ENCODE assay signal across 11 cellular contexts in the genomic region with DNA sequence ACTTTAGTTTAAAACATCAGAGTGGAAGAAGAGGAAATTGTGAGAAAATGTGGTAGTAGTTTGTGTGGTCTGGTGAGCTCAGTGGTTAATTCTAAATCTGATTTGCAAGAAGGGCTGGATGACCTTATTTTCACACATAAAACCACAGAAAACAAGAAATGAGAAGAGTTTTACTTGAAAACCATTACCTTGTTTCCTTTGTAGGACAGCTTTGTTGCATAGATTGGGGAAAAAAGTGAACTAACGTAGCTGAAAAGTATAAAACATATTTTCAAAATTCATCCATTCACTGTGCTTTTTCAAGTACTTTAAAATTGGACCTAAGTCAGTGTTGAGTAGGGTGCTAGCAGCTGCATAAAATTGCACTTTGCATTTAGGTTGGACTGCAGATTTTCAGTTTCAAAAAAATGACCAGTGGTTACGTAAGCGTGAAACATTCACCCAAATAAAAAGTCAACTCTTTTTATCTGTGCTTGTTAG.
DNase-seq lines count a peak whose midpoint lies in the region; ATAC-seq and TF ChIP-seq lines count a peak whose summit lies in the region.
"Had no signal": no experiment of that assay in that cellular context is flagged by ENCODE, and none has a peak within 500 bp of the region (broad histone marks: within the 10 kb centered on the region; RNA-seq: fewer than 3 reads in every experiment).

No MANE protein-coding gene starts in this region.

- DNase-seq in left ventricle myocardium superior (no peak), right cardiac atrium (no peak), NCI-H1436 (lab: John Stamatoyannopoulos, UW) (no peak), occipital lobe (lab: John Stamatoyannopoulos, UW) (no peak), kidney glomerular epithelial cell (lab: John Stamatoyannopoulos, UW) (no peak)
- DNase-seq in activated naive CD4-positive, alpha-beta T cell (lab: John Stamatoyannopoulos, UW): no peak
- DNase-seq: activated effector memory CD4-positive, alpha-beta T cell treated with Interleukin-2 at 50 U/mL for 16 hours; heart left ventricle; stimulated activated CD4-positive, alpha-beta T cell treated with anti-CD3 and anti-CD28 coated beads, Interleukin-1b, Interleukin-23, amount 100 ng/mL, for 48 hours had no signal

- H3K9me2 ChIP-seq in SU-DHL-6 (replicated peaks; ENCODE audit: insufficient read depth, low read length): no peaks in the 10 kb centered on the region

- H3K4me2 ChIP-seq in SU-DHL-6 (ENCODE audit: low read depth, low read length, poor library complexity, severe bottlenecking): peak overlapping the region; percentile 6

- no peak overlapping the region for H3K4me3 ChIP-seq in right cardiac atrium (ENCODE audit: low read length)
- H3K4me3 ChIP-seq in SU-DHL-6 (ENCODE audit: insufficient read depth, low read length, poor library complexity, severe bottlenecking): no peak overlapping the region
- H3K4me3 ChIP-seq: heart left ventricle had no signal

- WGBS in right cardiac atrium: 70% methylated on average over 3 of the region's 3 CpGs

- H3K27ac ChIP-seq in right cardiac atrium (ENCODE audit: low read length): no peak overlapping the region
- H3K27ac ChIP-seq in SU-DHL-6 (ENCODE audit: low read depth, low read length): no peak overlapping the region

- no peaks in the 10 kb centered on the region for H3K36me3 ChIP-seq in SU-DHL-6 (ENCODE audit: low read length)

- no peaks in the 10 kb centered on the region for H3F3A ChIP-seq in SU-DHL-6 (ENCODE audit: insufficient read depth)

- H3K4me1 ChIP-seq in right cardiac atrium (ENCODE audit: control insufficient read depth, insufficient read depth, low read length): peaks cover 2% of the 10 kb centered on the region

- H3K9me3 ChIP-seq in right cardiac atrium (ENCODE audit: control insufficient read depth, low read length): no peaks in the 10 kb centered on the region
- no peaks in the 10 kb centered on the region for H3K9me3 ChIP-seq in SU-DHL-6 (ENCODE audit: insufficient read depth, low read length)
- H3K9me3 ChIP-seq: heart left ventricle had no signal

- ATAC-seq in left ventricle myocardium superior (peak; percentile 25), right cardiac atrium (no peak), HG02943 (IDR thresholded peaks at IDR 0.05; ENCODE audit: low read depth, unreplicated experiment) (peak; percentile 91)

- H4K20me1 ChIP-seq in SU-DHL-6 (ENCODE audit: low read depth, low read length): no peaks in the 10 kb centered on the region

- H3K27me3 ChIP-seq in right cardiac atrium (ENCODE audit: control insufficient read depth, insufficient read depth) (no peaks in the 10 kb centered on the region), SU-DHL-6 (ENCODE audit: low read length) (no peaks in the 10 kb centered on the region)
- H3K27me3 ChIP-seq: heart left ventricle had no signal

- no peak for TF ChIP-seq CTCF in SU-DHL-6 (IDR thresholded peaks at IDR 0.05; ENCODE audit: insufficient read depth, low read length, poor library complexity, severe bottlenecking)

- no peak overlapping the region for H3K9ac ChIP-seq in SU-DHL-6 (ENCODE audit: low read length)

- H2AFZ ChIP-seq in SU-DHL-6 (ENCODE audit: low read depth, low read length, severe bottlenecking): no peak overlapping the region

- no peaks in the 10 kb centered on the region for H3K79me2 ChIP-seq in SU-DHL-6 (ENCODE audit: insufficient read depth, low read length)

- intact Hi-C loops in left ventricle myocardium superior (cut with micrococcal nuclease): no loop called here
- intact Hi-C loops in right cardiac atrium (cut with DNase I): no loop called here

Comparison
In these comparisons a context has a peak if more than half of its experiments do, and no peak if none do; other contexts are left out.
1. ATAC-seq: peak in left ventricle myocardium superior (single experiment) and HG02943 (single experiment); none in right cardiac atrium (0 of 2).